13 cellular contexts compared by ENCODE assay signal in the genomic region with DNA sequence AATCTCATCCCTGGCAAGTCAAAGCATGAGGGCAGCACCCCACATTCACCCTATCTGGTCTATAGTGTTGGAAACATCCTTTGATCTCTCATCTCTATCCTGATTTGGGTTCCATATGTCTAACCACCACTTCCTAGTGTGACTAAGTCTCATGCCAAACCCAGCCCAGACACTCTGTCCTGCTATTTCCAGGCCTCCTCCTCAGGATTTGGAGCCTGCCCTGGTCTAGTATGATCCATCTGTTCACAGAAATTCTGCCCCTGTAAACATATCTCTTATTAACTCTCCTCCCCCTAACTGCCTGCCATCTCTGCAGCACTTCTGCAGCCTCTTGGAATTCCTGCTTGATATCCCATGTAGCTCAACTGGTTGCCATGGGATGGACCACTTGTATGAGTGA.
DNase-seq lines count a peak whose midpoint lies in the region; TF ChIP-seq lines count a peak whose summit lies in the region.
"Had no signal": no experiment of that assay in that cellular context is flagged by ENCODE, and none has a peak within 500 bp of the region (broad histone marks: within the 10 kb centered on the region; RNA-seq: fewer than 3 reads in every experiment).

No MANE protein-coding gene starts in this region.

- DNase-seq in DMS 273 treated with DMSO at 0.1 percent for 48 hours (lab: John Stamatoyannopoulos, UW) (peak; percentile 66), SW480 (ENCODE audit: low spot score) (peak; percentile 16), endothelial cell (ENCODE audit: low spot score) (no peak), DMS79 treated with DMSO at 0.1 percent for 48 hours (lab: John Stamatoyannopoulos, UW) (no peak), T-helper 9 cell (no peak)
- no peak for DNase-seq in activated naive CD4-positive, alpha-beta T cell treated with anti-CD3 and anti-CD28 coated beads, Interleukin-2, amount 50 U/mL, for 16 hours
- DNase-seq: Calu3; CD4-positive, alpha-beta memory T cell; COR-L47; DMS79; GM23248; H7; HCEC 1CT had no signal

- peak overlapping the region; percentile 22 for H3K4me3 Mint-ChIP-seq in endothelial cell (ENCODE audit: unreplicated experiment)
- H3K4me3 Mint-ChIP-seq: CD4-positive, alpha-beta memory T cell had no signal

- TF ChIP-seq CTCF in endothelial cell (IDR thresholded peaks at IDR 0.05; ENCODE audit: unreplicated experiment): no peak

- H3K27ac Mint-ChIP-seq in endothelial cell (ENCODE audit: unreplicated experiment): no peak overlapping the region
- H3K27ac Mint-ChIP-seq: CD4-positive, alpha-beta memory T cell had no signal

- peaks cover 18% of the 10 kb centered on the region for H3K4me1 Mint-ChIP-seq in endothelial cell (ENCODE audit: unreplicated experiment)
- H3K4me1 Mint-ChIP-seq: CD4-positive, alpha-beta memory T cell had no signal

- H3K9me3 Mint-ChIP-seq in endothelial cell (ENCODE audit: unreplicated experiment): no peaks in the 10 kb centered on the region

- no peaks in the 10 kb centered on the region for H3K27me3 Mint-ChIP-seq in endothelial cell (ENCODE audit: unreplicated experiment)

- H3K36me3 Mint-ChIP-seq in endothelial cell (ENCODE audit: low read depth, unreplicated experiment): peaks cover 41% of the 10 kb centered on the region
- H3K36me3 Mint-ChIP-seq: CD4-positive, alpha-beta memory T cell had no signal

Comparison
In these comparisons a context has a peak if more than half of its experiments do, and no peak if none do; other contexts are left out.
1. DNase-seq: peak in DMS 273 treated with DMSO at 0.1 percent for 48 hours (single experiment) and SW480 (single experiment); none in endothelial cell (single experiment), DMS79 treated with DMSO at 0.1 percent for 48 hours (single experiment), T-helper 9 cell (single experiment) and activated naive CD4-positive, alpha-beta T cell treated with anti-CD3 and anti-CD28 coated beads, Interleukin-2, amount 50 U/mL, for 16 hours (single experiment).